In genomic region chr1:182297312-182297711, GRCh38 we compare ENCODE assay signal across 20 cellular contexts.
DNase-seq lines count a peak whose midpoint lies in the region; ATAC-seq and TF ChIP-seq lines count a peak whose summit lies in the region.
"Had no signal": no experiment of that assay in that cellular context is flagged by ENCODE, and none has a peak within 500 bp of the region (broad histone marks: within the 10 kb centered on the region; RNA-seq: fewer than 3 reads in every experiment).

No MANE protein-coding gene starts in this region.

- TF ChIP-seq POLR2A in esophagus muscularis mucosa (IDR thresholded peaks at IDR 0.05; ENCODE audit: low read depth), result no peak
- no peak for TF ChIP-seq POLR2A in sigmoid colon (IDR thresholded peaks at IDR 0.05)
- TF ChIP-seq POLR2A in body of pancreas (IDR thresholded peaks at IDR 0.05), result no peak

- intact Hi-C loops in esophagus muscularis mucosa (cut with DNase I) (loop anchor here (10.0 kb wide), 1 partner anchor 123 kb away; no protein-coding TSS in a partner anchor), sigmoid colon (cut with DNase I) (no loop called here), psoas muscle (cut with DNase I) (no loop called here), body of pancreas (cut with DNase I) (no loop called here)

- no CpG with 5 or more reads among the region's 1 CpG for WGBS in esophagus muscularis mucosa
- WGBS in sigmoid colon, 2 donors, result 88 to 93% methylated on average over 1 of the region's 1 CpG
- WGBS in psoas muscle, 3 donors, result 30 to 67% (median 35%) methylated on average over 1 of the region's 1 CpG
- WGBS in body of pancreas, 2 donors, result 94 to 100% methylated on average over 1 of the region's 1 CpG

- TF ChIP-seq CTCF in esophagus muscularis mucosa (IDR thresholded peaks at IDR 0.05) (no peak), sigmoid colon (IDR thresholded peaks at IDR 0.05) (no peak), psoas muscle (IDR thresholded peaks at IDR 0.05) (no peak), body of pancreas (IDR thresholded peaks at IDR 0.05) (no peak)

- H3K27ac ChIP-seq in KOPT-K1 (ENCODE audit: low read depth, low read length, poor library complexity, severe bottlenecking) (peak overlapping the region; percentile 91), esophagus muscularis mucosa (replicated peaks in 1 of 4) (peak overlapping the region; percentile 45 to 77 (median 47)), sigmoid colon (peak overlapping the region in 3 of 4 donors; percentile 37 to 68 (median 48)), psoas muscle (no peak overlapping the region), body of pancreas (no peak overlapping the region)

- ATAC-seq in psoas muscle, result no peak
- no peak for ATAC-seq in body of pancreas
- ATAC-seq: GM23338, HCT116 had no signal

- H3K36me3 ChIP-seq in KOPT-K1 (ENCODE audit: insufficient read depth, low read length), result no peaks in the 10 kb centered on the region
- H3K36me3 ChIP-seq in esophagus muscularis mucosa, result no peaks in the 10 kb centered on the region
- H3K36me3 ChIP-seq in sigmoid colon, result no peaks in the 10 kb centered on the region
- no peaks in the 10 kb centered on the region for H3K36me3 ChIP-seq in psoas muscle (ENCODE audit: insufficient read depth in 1 of 2, low read depth in 1 of 2)
- no peaks in the 10 kb centered on the region for H3K36me3 ChIP-seq in body of pancreas (replicated peaks in 1 of 2; ENCODE audit: insufficient read depth in 1 of 2, low read depth in 2 of 2)
- H3K36me3 ChIP-seq: BE2C had no signal

- DNase-seq in esophagus muscularis mucosa (ENCODE audit: extremely low spot score) (no peak), sigmoid colon (no peak), psoas muscle (no peak), anterior cingulate cortex (lab: John Stamatoyannopoulos, UW) (no peak), body of pancreas (no peak)
- DNase-seq in activated CD8-positive, alpha-beta memory T cell treated with anti-CD3 and anti-CD28 coated beads, Interleukin-2, amount 50 U/mL, for 4 hours, result no peak
- DNase-seq: ACHN; BE2C; C1 segment of cervical spinal cord; CD4-positive, CD25-positive, alpha-beta regulatory T cell; CD8-positive, alpha-beta memory T cell; COR-L47; DMS 273 treated with DMSO at 0.1 percent for 48 hours; DMS53; GF-D8; H7; HFFc6 had no signal

- H3K9me3 ChIP-seq in KOPT-K1 (ENCODE audit: insufficient read depth, low read length, poor library complexity, severe bottlenecking), result no peaks in the 10 kb centered on the region
- H3K9me3 ChIP-seq in esophagus muscularis mucosa, result no peaks in the 10 kb centered on the region
- no peaks in the 10 kb centered on the region for H3K9me3 ChIP-seq in sigmoid colon
- H3K9me3 ChIP-seq in psoas muscle, result no peaks in the 10 kb centered on the region
- no peaks in the 10 kb centered on the region for H3K9me3 ChIP-seq in body of pancreas
- H3K9me3 ChIP-seq: BE2C had no signal

- H3K4me3 ChIP-seq in esophagus muscularis mucosa (no peak overlapping the region), sigmoid colon (no peak overlapping the region), psoas muscle (no peak overlapping the region), body of pancreas (no peak overlapping the region)
- H3K4me3 ChIP-seq: GM23338 had no signal

- TF ChIP-seq EP300 in esophagus muscularis mucosa (IDR thresholded peaks at IDR 0.05) (no peak), sigmoid colon (IDR thresholded peaks at IDR 0.05) (peak in 2 of 4 donors; percentile 51 to 61)

- H3K4me1 ChIP-seq in esophagus muscularis mucosa (peaks cover 5 to 59% (median 26%) of the 10 kb centered on the region in 4 donors), sigmoid colon (peaks cover 0 to 25% (median 9%) of the 10 kb centered on the region in 4 donors), psoas muscle (peaks cover 21% of the 10 kb centered on the region), body of pancreas (peaks cover 30% of the 10 kb centered on the region)
- H3K4me1 ChIP-seq: BE2C had no signal

- no peaks in the 10 kb centered on the region for H3K27me3 ChIP-seq in esophagus muscularis mucosa
- no peaks in the 10 kb centered on the region for H3K27me3 ChIP-seq in sigmoid colon
- H3K27me3 ChIP-seq in psoas muscle (ENCODE audit: insufficient read depth in 3 of 3, low read length in 2 of 3), result no peaks in the 10 kb centered on the region
- no peaks in the 10 kb centered on the region for H3K27me3 ChIP-seq in body of pancreas
- H3K27me3 ChIP-seq: BE2C had no signal

Comparison
In these comparisons a context has a peak if more than half of its experiments do, and no peak if none do; other contexts are left out.
1. H3K27ac ChIP-seq: peak in KOPT-K1 (single experiment), esophagus muscularis mucosa (4 of 4) and sigmoid colon (3 of 4); none in psoas muscle (single experiment) and body of pancreas (0 of 4).